8 cellular contexts compared by ENCODE assay signal in the genomic region with DNA sequence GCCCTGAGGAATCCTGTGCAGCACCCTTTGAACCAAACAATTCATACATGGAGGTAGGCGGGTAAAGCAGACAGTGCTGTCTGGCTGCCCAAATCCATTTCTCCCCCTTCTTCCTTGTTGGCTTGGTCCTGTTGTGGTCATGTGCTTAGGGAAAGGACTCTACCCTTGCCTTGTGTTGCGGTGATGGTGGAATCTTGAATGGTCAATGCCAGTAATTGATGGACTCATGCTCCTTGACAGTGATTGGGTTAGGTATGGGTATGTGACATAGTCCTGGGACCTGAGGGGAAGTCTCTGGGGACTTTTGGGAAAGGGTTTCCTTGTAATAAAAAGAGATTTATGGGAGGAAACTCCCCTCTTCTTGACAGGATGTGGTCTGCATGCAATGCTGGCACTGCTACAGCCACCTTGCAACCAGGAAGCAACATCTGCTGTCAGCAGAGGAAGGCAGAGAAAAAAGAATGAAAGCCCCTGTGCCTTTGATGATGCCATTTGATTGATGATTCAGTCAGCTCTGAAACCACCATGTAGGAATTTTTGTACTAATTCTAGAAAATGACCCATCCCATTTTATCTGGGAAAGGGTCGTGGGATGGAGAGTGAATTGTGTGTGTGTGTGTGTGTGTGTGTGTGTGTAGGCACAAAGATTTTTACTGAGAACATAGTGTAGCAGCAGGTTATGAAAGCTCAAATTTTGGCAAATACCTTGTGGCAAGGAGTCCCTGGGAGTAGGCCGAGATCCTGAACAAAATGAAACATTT. TPM values are rescaled to one million over a fixed set of nuclear protein-coding genes. Genes with fewer than 3 reads are reported as not detected.
A peak's percentile ranks its signal among the peaks of the same experiment; 100 is the strongest.
DNase-seq lines count a peak whose midpoint lies in the region; ATAC-seq and TF ChIP-seq lines count a peak whose summit lies in the region.

No MANE protein-coding gene starts in this region.

- no peak for TF ChIP-seq CTCF in colonic mucosa (IDR thresholded peaks at IDR 0.05)

- DNase-seq in NCI-H226 (peak; percentile 42), colonic mucosa (no peak), NCI-H1694 (lab: John Stamatoyannopoulos, UW) (no peak), middle frontal gyrus (ENCODE audit: extremely low spot score, low spot score) (no peak)
- DNase-seq in activated effector memory CD4-positive, alpha-beta T cell treated with Interleukin-2 at 50 U/mL for 16 hours: peak; percentile 24
- peak; percentile 33 for DNase-seq in stimulated activated CD8-positive, alpha-beta memory T cell treated with anti-CD3 and anti-CD28 coated beads, Interleukin-12 subunit alpha, Interleukin-12 subunit beta, amount 100 ng/mL, for 4 hours (ENCODE audit: low read depth)

- no peaks in the 10 kb centered on the region for H3K9me3 ChIP-seq in colonic mucosa

- no peak overlapping the region for H3K4me3 ChIP-seq in colonic mucosa

- no peak overlapping the region for H3K27ac ChIP-seq in colonic mucosa

- H3K27me3 ChIP-seq in colonic mucosa: no peaks in the 10 kb centered on the region

- H3K36me3 ChIP-seq in colonic mucosa: no peaks in the 10 kb centered on the region

- intact Hi-C loops in colonic mucosa (cut with DNase I): no loop called here

- ATAC-seq in GM19023 (IDR thresholded peaks at IDR 0.05; ENCODE audit: unreplicated experiment): peak; percentile 31
- no peak for ATAC-seq in GM18520 (IDR thresholded peaks at IDR 0.05; ENCODE audit: unreplicated experiment)

- H3K4me1 ChIP-seq in colonic mucosa: no peaks in the 10 kb centered on the region

- H3K9ac ChIP-seq in colonic mucosa (ENCODE audit: low read depth in 2 of 2, low read length in 2 of 2): no peak overlapping the region

RNA-seq across cellular contexts. Expression of gene HUWE1, which starts 30.0 kb away (rescaled TPM):
- total RNA-seq in colonic mucosa: 100 to 1,000 TPM; 116 to 169 TPM

Comparison
In these comparisons a context has a peak if more than half of its experiments do, and no peak if none do; other contexts are left out.
1. DNase-seq: peak in NCI-H226 (single experiment), activated effector memory CD4-positive, alpha-beta T cell treated with Interleukin-2 at 50 U/mL for 16 hours (single experiment) and stimulated activated CD8-positive, alpha-beta memory T cell treated with anti-CD3 and anti-CD28 coated beads, Interleukin-12 subunit alpha, Interleukin-12 subunit beta, amount 100 ng/mL, for 4 hours (single experiment); none in colonic mucosa (single experiment), NCI-H1694 (single experiment) and middle frontal gyrus (single experiment).